Comparison of ENCODE assay signal across 2 cellular contexts in the genomic region with DNA sequence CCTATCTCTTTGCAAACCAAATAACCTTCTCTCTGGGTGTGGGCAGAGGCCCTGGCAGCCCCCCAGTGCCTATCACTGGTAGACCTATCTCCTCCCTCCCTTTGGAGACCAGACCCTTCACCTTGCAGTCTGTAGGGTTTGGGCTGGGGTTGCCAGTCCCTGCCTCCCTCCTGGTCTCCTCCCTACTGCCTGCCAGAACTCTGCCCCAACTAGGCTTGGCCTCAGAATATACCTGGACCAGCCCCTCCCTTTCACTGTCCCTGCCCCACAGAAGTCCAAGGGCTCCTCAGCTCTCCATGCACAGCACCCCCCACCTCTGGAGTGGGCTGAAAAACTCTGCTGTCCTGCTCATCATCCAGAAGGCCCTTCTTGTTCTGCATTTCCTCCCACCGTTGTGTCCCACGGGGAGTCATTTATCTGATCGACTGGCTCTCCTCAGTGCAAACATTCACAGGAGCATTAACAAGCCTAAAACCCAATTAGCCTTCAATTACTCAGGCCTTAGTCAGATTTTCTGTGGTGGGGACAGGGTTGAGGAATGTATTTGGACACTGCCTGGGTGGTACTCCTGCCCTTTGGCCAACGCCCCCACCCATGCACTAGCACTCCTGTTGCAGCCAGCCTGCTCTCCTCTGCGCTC.
TF ChIP-seq lines count a peak whose summit lies in the region.

No MANE protein-coding gene starts in this region.

TF ChIP-seq in HEK293, 187 proteins besides CTCF, POLR2A, EP300 and RAD21 (continued from another document):
- TF ChIP-seq WT1 (tag by site-specific recombination; IDR thresholded peaks at IDR 0.05) (peak; percentile 42; the same call in 1 of the 2 replicates), KLF1 (tag by site-specific recombination; IDR thresholded peaks at IDR 0.05) (peak; percentile 47; the same call in 1 of the 2 replicates), ZFHX2 (tag by site-specific recombination; conservative IDR thresholded peaks at IDR 0.05) (peak; percentile 65), GFI1B (tag by site-specific recombination; IDR thresholded peaks at IDR 0.05) (no peak)
- TF ChIP-seq, protein P1, sequence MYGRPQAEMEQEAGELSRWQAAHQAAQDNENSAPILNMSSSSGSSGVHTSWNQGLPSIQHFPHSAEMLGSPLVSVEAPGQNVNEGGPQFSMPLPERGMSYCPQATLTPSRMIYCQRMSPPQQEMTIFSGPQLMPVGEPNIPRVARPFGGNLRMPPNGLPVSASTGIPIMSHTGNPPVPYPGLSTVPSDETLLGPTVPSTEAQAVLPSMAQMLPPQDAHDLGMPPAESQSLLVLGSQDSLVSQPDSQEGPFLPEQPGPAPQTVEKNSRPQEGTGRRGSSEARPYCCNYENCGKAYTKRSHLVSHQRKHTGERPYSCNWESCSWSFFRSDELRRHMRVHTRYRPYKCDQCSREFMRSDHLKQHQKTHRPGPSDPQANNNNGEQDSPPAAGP (tag by site-specific recombination; IDR thresholded peaks at IDR 0.05) = peak; percentile 81
TF ChIP-seq in HEK293: peak in this region for 10.

TF ChIP-seq in SK-N-SH treated with all-trans-retinoic acid at 6 μM for 48 hours, 23 proteins besides CTCF, POLR2A, EP300 and RAD21 (continued from another document):
- TF ChIP-seq, protein P2, sequence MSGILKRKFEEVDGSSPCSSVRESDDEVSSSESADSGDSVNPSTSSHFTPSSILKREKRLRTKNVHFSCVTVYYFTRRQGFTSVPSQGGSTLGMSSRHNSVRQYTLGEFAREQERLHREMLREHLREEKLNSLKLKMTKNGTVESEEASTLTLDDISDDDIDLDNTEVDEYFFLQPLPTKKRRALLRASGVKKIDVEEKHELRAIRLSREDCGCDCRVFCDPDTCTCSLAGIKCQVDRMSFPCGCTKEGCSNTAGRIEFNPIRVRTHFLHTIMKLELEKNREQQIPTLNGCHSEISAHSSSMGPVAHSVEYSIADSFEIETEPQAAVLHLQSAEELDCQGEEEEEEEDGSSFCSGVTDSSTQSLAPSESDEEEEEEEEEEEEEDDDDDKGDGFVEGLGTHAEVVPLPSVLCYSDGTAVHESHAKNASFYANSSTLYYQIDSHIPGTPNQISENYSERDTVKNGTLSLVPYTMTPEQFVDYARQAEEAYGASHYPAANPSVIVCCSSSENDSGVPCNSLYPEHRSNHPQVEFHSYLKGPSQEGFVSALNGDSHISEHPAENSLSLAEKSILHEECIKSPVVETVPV (CRISPR knock-in tag; IDR thresholded peaks at IDR 0.05) = no peak
- no peak for TF ChIP-seq OSR1 (CRISPR knock-in tag; IDR thresholded peaks at IDR 0.05)
